ENCODE assay signal across 24 cellular contexts in the genomic region with DNA sequence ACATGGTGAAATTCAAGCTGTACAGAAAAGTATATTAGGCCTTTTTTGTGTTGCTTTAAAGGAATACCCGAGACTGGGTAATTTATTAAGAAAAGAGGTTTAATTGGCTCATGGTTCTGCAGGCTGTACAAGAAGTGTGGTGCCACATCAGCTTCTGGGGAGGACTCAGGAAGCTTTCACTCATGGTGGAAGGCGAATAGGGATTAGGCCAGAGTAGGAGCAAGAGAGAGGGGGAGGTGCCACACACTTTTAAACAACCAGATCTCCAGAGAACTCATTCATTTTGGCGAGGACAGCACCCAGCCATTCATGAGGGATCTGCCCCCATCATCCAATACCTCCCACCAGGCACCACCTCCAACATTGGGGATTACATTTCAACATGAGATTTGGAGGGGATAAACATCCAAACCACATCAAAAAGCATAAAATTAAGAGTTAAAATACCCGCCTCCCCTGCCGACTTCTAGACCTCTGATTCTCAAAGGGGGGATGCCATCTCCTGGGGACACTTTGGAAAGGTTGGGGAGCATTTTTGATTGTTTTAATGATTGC. TPM values are rescaled to one million over a fixed set of nuclear protein-coding genes. Genes with fewer than 3 reads are reported as not detected.
DNase-seq lines count a peak whose midpoint lies in the region; ATAC-seq, FAIRE-seq and TF ChIP-seq lines count a peak whose summit lies in the region.
"Had no signal": no experiment of that assay in that cellular context is flagged by ENCODE, and none has a peak within 500 bp of the region (broad histone marks: within the 10 kb centered on the region; RNA-seq: fewer than 3 reads in every experiment).

No MANE protein-coding gene starts in this region.

- TF ChIP-seq CTCF in KMS-11 (conservative IDR thresholded peaks at IDR 0.05; ENCODE audit: low read depth, low read length) (no peak), endodermal cell (conservative IDR thresholded peaks at IDR 0.05) (no peak), smooth muscle cell (IDR thresholded peaks at IDR 0.05; ENCODE audit: borderline replicate concordance, insufficient read depth, poor library complexity, severe bottlenecking) (no peak), esophagus squamous epithelium (IDR thresholded peaks at IDR 0.05) (no peak)

- no peaks in the 10 kb centered on the region for H3K27me3 Mint-ChIP-seq in endodermal cell (ENCODE audit: insufficient read depth)

- 0 out of 2 replicates have a peak overlapping the region, but pooled peaks have one; percentile 29 for H3K4me2 ChIP-seq in KMS-11
- peak overlapping the region; percentile 42 for H3K4me2 ChIP-seq in smooth muscle cell
- H3K4me2 ChIP-seq: BLaER1 had no signal

- peaks cover 5% of the 10 kb centered on the region for H3K4me1 Mint-ChIP-seq in endodermal cell
- H3K4me1 Mint-ChIP-seq: IgD-negative memory B cell had no signal

- H3K9me3 ChIP-seq in endodermal cell (ENCODE audit: control insufficient read depth, low read length), result peaks cover 10% of the 10 kb centered on the region
- H3K9me3 ChIP-seq in smooth muscle cell (replicated peaks; ENCODE audit: low read depth), result no peaks in the 10 kb centered on the region
- no peaks in the 10 kb centered on the region for H3K9me3 ChIP-seq in esophagus squamous epithelium
- H3K9me3 ChIP-seq: BLaER1 had no signal

- DNase-seq in endodermal cell (peak; percentile 36), smooth muscle cell (lab: John Stamatoyannopoulos, UW; ENCODE audit: unreplicated experiment) (no peak), Ammon's horn (ENCODE audit: low spot score) (no peak), esophagus squamous epithelium (lab: John Stamatoyannopoulos, UW) (no peak)
- DNase-seq: CD4-positive, alpha-beta T cell; COR-L47; DMS 273 treated with DMSO at 0.1 percent for 48 hours; DMS79 treated with DMSO at 0.1 percent for 48 hours; GM23248; Karpas-422; NCI-H1092; NCI-H1436 treated with DMSO at 0.1 percent for 48 hours; NCI-H2029; NCI-H2227 treated with DMSO at 0.1 percent for 48 hours; NCI-H510A; NK-92 treated with Interleukin-12 subunit alpha and Interleukin-12 subunit beta, amount 100 ng/mL, for 24 hours; T-helper 1 cell had no signal

- H3K4me3 ChIP-seq in KMS-11 (IDR thresholded peaks at IDR 0.05; ENCODE audit: insufficient read depth, low read depth, low read length) (no peak overlapping the region), endodermal cell (ENCODE audit: low read length) (no peak overlapping the region), smooth muscle cell (no peak overlapping the region), esophagus squamous epithelium (no peak overlapping the region)
- H3K4me3 ChIP-seq: BLaER1, GM23248 had no signal

- H3K36me3 ChIP-seq in KMS-11 (ENCODE audit: insufficient read depth), result no peaks in the 10 kb centered on the region
- no peaks in the 10 kb centered on the region for H3K36me3 ChIP-seq in endodermal cell (ENCODE audit: control insufficient read depth, insufficient read depth, low read length)
- H3K36me3 ChIP-seq in smooth muscle cell (ENCODE audit: low read depth), result no peaks in the 10 kb centered on the region
- no peaks in the 10 kb centered on the region for H3K36me3 ChIP-seq in esophagus squamous epithelium
- H3K36me3 ChIP-seq: BLaER1 had no signal

- no peaks in the 10 kb centered on the region for H3K27me3 ChIP-seq in KMS-11 (ENCODE audit: insufficient read depth, low read depth)
- H3K27me3 ChIP-seq in endodermal cell (ENCODE audit: control insufficient read depth, insufficient read depth, low read length, poor library complexity, severe bottlenecking), result no peaks in the 10 kb centered on the region
- H3K27me3 ChIP-seq in smooth muscle cell (ENCODE audit: low read depth), result no peaks in the 10 kb centered on the region
- H3K27me3 ChIP-seq in esophagus squamous epithelium, result peaks cover 0 to 14% (median 0%) of the 10 kb centered on the region in 4 donors
- H3K27me3 ChIP-seq: BLaER1 had no signal

- WGBS in endodermal cell (ENCODE audit: insufficient coverage in 1 of 2, insufficient read length in 1 of 2), 2 experiments, result 88% methylated on average over 5 of the region's 5 CpGs; no CpG with 5 or more reads in 1 of the 2 experiments
- 53% methylated on average over 5 of the region's 5 CpGs for WGBS in smooth muscle cell (ENCODE audit: low lambda C conversion rate)
- 81 to 82% methylated on average over 5 of the region's 5 CpGs for WGBS in esophagus squamous epithelium, 2 donors

- H3K79me2 ChIP-seq in KMS-11 (ENCODE audit: insufficient read depth, low read depth), result no peaks in the 10 kb centered on the region
- no peaks in the 10 kb centered on the region for H3K79me2 ChIP-seq in smooth muscle cell (ENCODE audit: low read depth)

- peaks cover 5% of the 10 kb centered on the region for H3F3A ChIP-seq in smooth muscle cell (ENCODE audit: low read depth)

- peak; percentile 91 for FAIRE-seq in G401.6 (lab: Jason Lieb, UNC)
- FAIRE-seq: GM12891 had no signal

- ATAC-seq in GM21367 (IDR thresholded peaks at IDR 0.05; ENCODE audit: unreplicated experiment), result no peak
- ATAC-seq: Panc1 had no signal

- H3K9me3 Mint-ChIP-seq in endodermal cell, result peaks cover 10% of the 10 kb centered on the region
- H3K9me3 Mint-ChIP-seq: CD4-positive, alpha-beta T cell had no signal

- intact Hi-C loops in esophagus squamous epithelium (cut with DNase I), result no loop called here

- H3K27ac ChIP-seq in KMS-11 (no peak overlapping the region), endodermal cell (ENCODE audit: low read depth, low read length) (no peak overlapping the region), smooth muscle cell (ENCODE audit: low read depth) (peak overlapping the region; percentile 79), esophagus squamous epithelium (no peak overlapping the region)
- H3K27ac ChIP-seq: BLaER1, GM23248 had no signal

- no peaks in the 10 kb centered on the region for H3K36me3 Mint-ChIP-seq in endodermal cell (ENCODE audit: low read depth)

- H3K9ac ChIP-seq in KMS-11 (no peak overlapping the region), endodermal cell (ENCODE audit: extremely low read depth, low read length, poor library complexity, severe bottlenecking) (no peak overlapping the region), smooth muscle cell (ENCODE audit: low read depth) (no peak overlapping the region)
- H3K9ac ChIP-seq: BLaER1, GM23248 had no signal

- TF ChIP-seq POLR2A in esophagus squamous epithelium (IDR thresholded peaks at IDR 0.05), result no peak

- H4K20me1 ChIP-seq in KMS-11 (ENCODE audit: insufficient read depth), result no peaks in the 10 kb centered on the region
- H4K20me1 ChIP-seq in smooth muscle cell (ENCODE audit: low read depth), result no peaks in the 10 kb centered on the region
- H4K20me1 ChIP-seq: BLaER1 had no signal

- peaks cover 17% of the 10 kb centered on the region for H3K4me1 ChIP-seq in KMS-11 (ENCODE audit: low read depth, poor library complexity, severe bottlenecking)
- H3K4me1 ChIP-seq in endodermal cell (ENCODE audit: control insufficient read depth, insufficient read depth, low read length), result no peaks in the 10 kb centered on the region
- H3K4me1 ChIP-seq in smooth muscle cell (ENCODE audit: low read depth), result peaks cover 11% of the 10 kb centered on the region
- no peaks in the 10 kb centered on the region for H3K4me1 ChIP-seq in esophagus squamous epithelium
- H3K4me1 ChIP-seq: BLaER1 had no signal

- no peak overlapping the region for H2AFZ ChIP-seq in KMS-11 (ENCODE audit: low read depth)
- no peak overlapping the region for H2AFZ ChIP-seq in smooth muscle cell (ENCODE audit: low read depth)
- H2AFZ ChIP-seq: GM23248 had no signal

- no peak overlapping the region for H3K4me3 Mint-ChIP-seq in endodermal cell
- H3K4me3 Mint-ChIP-seq: CD4-positive, alpha-beta T cell; IgD-negative memory B cell had no signal

- no peak overlapping the region for H3K27ac Mint-ChIP-seq in endodermal cell
- H3K27ac Mint-ChIP-seq: CD4-positive, alpha-beta T cell; IgD-negative memory B cell had no signal

RNA-seq across cellular contexts. Expression of gene LIPG, which starts 15.1 kb away (rescaled TPM):
- total RNA-seq in endodermal cell (1 to 10 TPM; 4.0 to 5.0 TPM), smooth muscle cell (25.6 and 34.1 TPM in 2 replicates), esophagus squamous epithelium (10 to 100 TPM in 1 of 4 donors, 1 to 10 TPM in 1, under 1 TPM in 2; 0.12 to 13.9 (median 2.1) TPM)
- polyA plus RNA-seq in endodermal cell (2013, experiment 1 of 2), result 62.8 TPM
- 54.8 TPM for polyA plus RNA-seq in endodermal cell (2013, experiment 2 of 2)
- polyA plus RNA-seq in smooth muscle cell, result 15.3 and 25.5 TPM in 2 replicates
- total RNA-seq: CD4-positive, alpha-beta T cell had no signal
- polyA plus RNA-seq: IgD-negative memory B cell had no signal

RNA-seq across cellular contexts. Expression of gene RPL17, which starts 54.5 kb away (rescaled TPM):
- total RNA-seq in endodermal cell (1,000 to 10,000 TPM; 1,984 to 2,143 TPM), smooth muscle cell (1,873 and 2,023 TPM in 2 replicates), esophagus squamous epithelium (1,000 to 10,000 TPM in 3 of 4 donors, 100 to 1,000 TPM in 1; 539 to 2,824 (median 1,781) TPM)
- 2,711 TPM for polyA plus RNA-seq in endodermal cell (2013, experiment 1 of 2)
- polyA plus RNA-seq in endodermal cell (2013, experiment 2 of 2), result 2,580 TPM
- polyA plus RNA-seq in smooth muscle cell, result 740 and 855 TPM in 2 replicates

RNA-seq across cellular contexts. Expression of gene C18orf32, which starts 59.8 kb away (rescaled TPM):
- 10 to 100 TPM; 31.4 to 32.9 TPM for total RNA-seq in endodermal cell
- 54.5 TPM for polyA plus RNA-seq in endodermal cell (2013, experiment 1 of 2)
- 59.0 TPM for polyA plus RNA-seq in endodermal cell (2013, experiment 2 of 2)
- total RNA-seq in smooth muscle cell, result 74.9 and 99.4 TPM in 2 replicates
- 87.2 and 87.7 TPM in 2 replicates for polyA plus RNA-seq in smooth muscle cell
- total RNA-seq in esophagus squamous epithelium, result 10 to 100 TPM; 13.6 to 25.6 (median 19.6) TPM
